ENCODE assay signal across 19 cellular contexts in genomic region chr4:132382243-132382642, GRCh38.
"Had no signal": no experiment of that assay in that cellular context is flagged by ENCODE, and none has a peak within 500 bp of the region (broad histone marks: within the 10 kb centered on the region; RNA-seq: fewer than 3 reads in every experiment).

No MANE protein-coding gene starts in this region.

- FAIRE-seq: K562, RCC 7860 had no signal

- DNase-seq: MM.1S, MV-4-11, NCI-H1092, NCI-H1105 treated with DMSO at 0.1 percent for 48 hours, NCI-H1417 treated with DMSO at 0.1 percent for 48 hours, NCI-H146, NCI-H1694 treated with DMSO at 0.1 percent for 48 hours, NCI-H1930, NCI-H2081, NCI-H2107, NCI-H2227 treated with DMSO at 0.1 percent for 48 hours, NCI-H524, Right ventricle myocardium superior, RPMI8226, SJCRH30 had no signal

- ATAC-seq: K562, SK-N-SH treated with all-trans-retinoic acid at 6 μM for 48 hours had no signal

- H3K4me1 Mint-ChIP-seq: IgD-negative memory B cell had no signal

- H3K4me3 Mint-ChIP-seq: IgD-negative memory B cell had no signal

- H3K27me3 Mint-ChIP-seq: IgD-negative memory B cell had no signal

- H3K9me3 ChIP-seq: SJCRH30 had no signal

- H3K27ac Mint-ChIP-seq: IgD-negative memory B cell had no signal

- H3K36me3 Mint-ChIP-seq: IgD-negative memory B cell had no signal
